Comparison of ENCODE assay signal across 10 cellular contexts in genomic region chr17:48840441-48840840, GRCh38. TPM values are rescaled to one million over a fixed set of nuclear protein-coding genes. Genes with fewer than 3 reads are reported as not detected.
A peak's percentile ranks its signal among the peaks of the same experiment; 100 is the strongest.
DNase-seq lines count a peak whose midpoint lies in the region; ATAC-seq and TF ChIP-seq lines count a peak whose summit lies in the region.
"Had no signal": no experiment of that assay in that cellular context is flagged by ENCODE, and none has a peak within 500 bp of the region (broad histone marks: within the 10 kb centered on the region; RNA-seq: fewer than 3 reads in every experiment).

No MANE protein-coding gene starts in this region.

- H3F3A ChIP-seq in neural progenitor cell (ENCODE audit: low read depth): no peaks in the 10 kb centered on the region

- ATAC-seq in GM19452 (IDR thresholded peaks at IDR 0.05; ENCODE audit: unreplicated experiment): no peak

- peaks cover 15% of the 10 kb centered on the region; the same call in 1 of the 2 replicates for H3K79me2 ChIP-seq in KMS-11 (ENCODE audit: insufficient read depth, low read depth)
- no peaks in the 10 kb centered on the region for H3K79me2 ChIP-seq in neural progenitor cell (ENCODE audit: low read depth)

- H3K9ac ChIP-seq in KMS-11 (no peak overlapping the region), neural progenitor cell (no peak overlapping the region)

- no peaks in the 10 kb centered on the region for H4K20me1 ChIP-seq in KMS-11 (ENCODE audit: insufficient read depth)
- H4K20me1 ChIP-seq in neural progenitor cell (ENCODE audit: low read depth): no peaks in the 10 kb centered on the region

- H2AFZ ChIP-seq in KMS-11 (ENCODE audit: low read depth) (no peak overlapping the region), neural progenitor cell (replicated peaks) (no peak overlapping the region)

- no peak overlapping the region for H3K4me3 Mint-ChIP-seq in neural progenitor cell
- H3K4me3 Mint-ChIP-seq: H9 had no signal

- POLR2A ChIA-PET in A673 (lab: Charles Lee; ENCODE audit: low non-redundant PET): no interaction called here

- BruUV-seq in A673 (replicated peaks; lab: Mats Ljungman, UMichigan): no TSS peak

- H3K27me3 ChIP-seq in A673 (replicated peaks; ENCODE audit: insufficient read depth, low read depth, low read length, poor library complexity): no peaks in the 10 kb centered on the region
- no peaks in the 10 kb centered on the region for H3K27me3 ChIP-seq in KMS-11 (ENCODE audit: insufficient read depth, low read depth)
- H3K27me3 ChIP-seq in neural progenitor cell: no peaks in the 10 kb centered on the region

- no peak for DNase-seq in A673 (ENCODE audit: low spot score)
- DNase-seq in coronary artery (ENCODE audit: low spot score): no peak
- DNase-seq in neural progenitor cell (ENCODE audit: low spot score): peak; percentile 49
- DNase-seq in H4 (ENCODE audit: low spot score): no peak
- no peak for DNase-seq in activated T-cell treated with anti-CD3 and anti-CD28 coated beads, Interleukin-2, amount 50 U/mL, for 48 hours
- DNase-seq in effector CD4-positive, alpha-beta T cell: no peak
- DNase-seq: H9, NCI-H1417 treated with DMSO at 0.1 percent for 48 hours had no signal

- H3K4me3 ChIP-seq in A673 (ENCODE audit: low read depth, low read length, poor library complexity, severe bottlenecking): peak overlapping the region; percentile 24
- no peak overlapping the region for H3K4me3 ChIP-seq in KMS-11 (IDR thresholded peaks at IDR 0.05; ENCODE audit: insufficient read depth, low read depth, low read length)
- H3K4me3 ChIP-seq in coronary artery: peak overlapping the region; percentile 69
- H3K4me3 ChIP-seq in neural progenitor cell: no peak overlapping the region

- H3K36me3 ChIP-seq in A673 (ENCODE audit: insufficient read depth, low read length, poor library complexity, severe bottlenecking) (peaks cover 22% of the 10 kb centered on the region), KMS-11 (ENCODE audit: insufficient read depth) (no peaks in the 10 kb centered on the region), neural progenitor cell (no peaks in the 10 kb centered on the region)

- H3K27ac ChIP-seq in A673 (ENCODE audit: low read depth, low read length, poor library complexity, severe bottlenecking): peak overlapping the region; percentile 56
- H3K27ac ChIP-seq in KMS-11: peak overlapping the region; percentile 61; the same call in 1 of the 2 replicates
- peak overlapping the region; percentile 86 to 96 for H3K27ac ChIP-seq in coronary artery
- H3K27ac ChIP-seq in neural progenitor cell: no peak overlapping the region

- H3K9me3 Mint-ChIP-seq in neural progenitor cell: no peaks in the 10 kb centered on the region
- H3K9me3 Mint-ChIP-seq: H9 had no signal

- CTCF ChIA-PET in A673 (lab: Charles Lee): no interaction called here

- H3K4me1 ChIP-seq in A673 (ENCODE audit: insufficient read depth, low read length, poor library complexity, severe bottlenecking): peaks cover 20% of the 10 kb centered on the region
- H3K4me1 ChIP-seq in KMS-11 (ENCODE audit: low read depth, poor library complexity, severe bottlenecking): peaks cover 73% of the 10 kb centered on the region
- H3K4me1 ChIP-seq in neural progenitor cell: peaks cover 12% of the 10 kb centered on the region

- H3K4me1 Mint-ChIP-seq in neural progenitor cell: peaks cover 9% of the 10 kb centered on the region

- no peaks in the 10 kb centered on the region for H3K9me3 ChIP-seq in A673 (ENCODE audit: low read depth, low read length, poor library complexity, severe bottlenecking)
- H3K9me3 ChIP-seq in neural progenitor cell (ENCODE audit: low read depth): no peaks in the 10 kb centered on the region

- no peak for TF ChIP-seq CTCF in A673 (conservative IDR thresholded peaks at IDR 0.05; ENCODE audit: low read depth, low read length)
- TF ChIP-seq CTCF in KMS-11 (conservative IDR thresholded peaks at IDR 0.05; ENCODE audit: low read depth, low read length): no peak
- TF ChIP-seq CTCF in coronary artery (IDR thresholded peaks at IDR 0.05): no peak
- TF ChIP-seq CTCF in neural progenitor cell (IDR thresholded peaks at IDR 0.05): no peak

- peaks cover 8% of the 10 kb centered on the region for H3K36me3 Mint-ChIP-seq in neural progenitor cell

- H3K27me3 Mint-ChIP-seq in neural progenitor cell (ENCODE audit: insufficient read depth, low read depth): no peaks in the 10 kb centered on the region

- H3K4me2 ChIP-seq in KMS-11 (peak overlapping the region; percentile 89), neural progenitor cell (peak overlapping the region; percentile 41)

- intact Hi-C loops in A673 (cut with micrococcal nuclease; ENCODE audit: unreplicated experiment): no loop called here

- no peak overlapping the region for H3K27ac Mint-ChIP-seq in neural progenitor cell

RNA-seq across cellular contexts. Expression of gene CALCOCO2, which starts 9.6 kb away (rescaled TPM):
- 88.4 and 118 TPM in 2 replicates for total RNA-seq in A673 (2021)
- 23.9 and 34.1 TPM in 2 replicates for total RNA-seq in neural progenitor cell (ENCODE audit: low replicate concordance)
- 42.5 and 61.2 TPM in 2 replicates for total RNA-seq in H4 (2014; rRNA removed; shearing (Covaris generic))

RNA-seq across cellular contexts. Expression of gene TTLL6, which starts 23.4 kb away (rescaled TPM):
- total RNA-seq in A673 (2021) (2.1 and 2.3 TPM in 2 replicates), neural progenitor cell (ENCODE audit: low replicate concordance) (6.8 and 17.4 TPM in 2 replicates)
- 0.12 and 0.18 TPM in 2 replicates for total RNA-seq in H4 (2014; rRNA removed; shearing (Covaris generic))

RNA-seq across cellular contexts. Expression of gene ATP5MC1, which starts 52.1 kb away (rescaled TPM):
- total RNA-seq in A673 (2021) (132 and 136 TPM in 2 replicates), neural progenitor cell (ENCODE audit: low replicate concordance) (29.4 and 51.7 TPM in 2 replicates)
- total RNA-seq in H4 (2014; rRNA removed; shearing (Covaris generic)): 214 and 312 TPM in 2 replicates

Comparison
In these comparisons a context has a peak if more than half of its experiments do, and no peak if none do; other contexts are left out.
1. H3K4me3 ChIP-seq: peak in A673 (single experiment) and coronary artery (single experiment); none in KMS-11 (single experiment) and neural progenitor cell (single experiment).